1 cellular context compared by ENCODE assay signal in genomic region chr3:49406571-49407565, GRCh38.
TF ChIP-seq lines count a peak whose summit lies in the region.

No MANE protein-coding gene starts in this region.

TF ChIP-seq in H1, 55 proteins besides CTCF, POLR2A, EP300 and RAD21:
- TF ChIP-seq SRF (IDR thresholded peaks at IDR 0.05; ENCODE audit: low read depth, low read length) = no peak
- TF ChIP-seq MAFK (IDR thresholded peaks at IDR 0.05; ENCODE audit: low read depth, low read length) = no peak
- no peak for TF ChIP-seq TEAD4 (IDR thresholded peaks at IDR 0.05; ENCODE audit: low read depth, low read length)
- peak; percentile 52; the same call in 1 of the 2 replicates for TF ChIP-seq KDM1A (IDR thresholded peaks at IDR 0.05; ENCODE audit: borderline replicate concordance, low read length)
- no peak for TF ChIP-seq SAP30 (IDR thresholded peaks at IDR 0.05; ENCODE audit: insufficient read depth, insufficient replicate concordance, low read length)
- no peak for TF ChIP-seq BACH1 (IDR thresholded peaks at IDR 0.05; ENCODE audit: low read length)
TF ChIP-seq in H1: peak in this region for 1.
